3 cellular contexts compared by ENCODE assay signal in genomic region chr11:87422566-87422965, GRCh38.
TF ChIP-seq lines count a peak whose summit lies in the region.

No MANE protein-coding gene starts in this region.

TF ChIP-seq in GM23338, 12 proteins besides CTCF, POLR2A, EP300 and RAD21:
- no peak for TF ChIP-seq JUNB (IDR thresholded peaks at IDR 0.05; ENCODE audit: unreplicated experiment)
- TF ChIP-seq EZH2phosphoT487 (IDR thresholded peaks at IDR 0.05; ENCODE audit: unreplicated experiment) = no peak

TF ChIP-seq in SK-N-SH, 30 proteins besides CTCF, POLR2A, EP300 and RAD21:
- TF ChIP-seq SIN3A (IDR thresholded peaks at IDR 0.05; ENCODE audit: borderline replicate concordance, low read depth, low read length) (no peak), RFX5 (IDR thresholded peaks at IDR 0.05; ENCODE audit: low read length) (no peak), NFIC (IDR thresholded peaks at IDR 0.05; ENCODE audit: borderline replicate concordance) (no peak), MAX (IDR thresholded peaks at IDR 0.05; ENCODE audit: low read depth) (no peak), TCF12 (IDR thresholded peaks at IDR 0.05) (no peak), EZH2phosphoT487 (IDR thresholded peaks at IDR 0.05; ENCODE audit: borderline replicate concordance, low read depth) (no peak), TEAD4 (IDR thresholded peaks at IDR 0.05; ENCODE audit: borderline replicate concordance, insufficient read depth) (no peak), IRF3 (IDR thresholded peaks at IDR 0.05; ENCODE audit: low read depth, low read length) (no peak), GATA2 (CRISPR knock-in tag; IDR thresholded peaks at IDR 0.05) (no peak), POLR2AphosphoS5 (IDR thresholded peaks at IDR 0.05; ENCODE audit: low read depth, low read length) (no peak), FOXJ3 (CRISPR knock-in tag; IDR thresholded peaks at IDR 0.05) (no peak), FOSL2 (IDR thresholded peaks at IDR 0.05; ENCODE audit: borderline replicate concordance, low read depth) (no peak), FOXM1 (IDR thresholded peaks at IDR 0.05; ENCODE audit: low read depth) (no peak), MEF2A (IDR thresholded peaks at IDR 0.05; ENCODE audit: borderline replicate concordance, low read depth) (no peak), USF2 (IDR thresholded peaks at IDR 0.05; ENCODE audit: borderline replicate concordance, low read depth, low read length) (no peak), GABPA (IDR thresholded peaks at IDR 0.05; ENCODE audit: low read depth) (no peak), TAF1 (IDR thresholded peaks at IDR 0.05; ENCODE audit: borderline replicate concordance, low read depth, low read length) (no peak), RXRA (IDR thresholded peaks at IDR 0.05; ENCODE audit: borderline replicate concordance, low read depth) (no peak)
- TF ChIP-seq, protein P1, sequence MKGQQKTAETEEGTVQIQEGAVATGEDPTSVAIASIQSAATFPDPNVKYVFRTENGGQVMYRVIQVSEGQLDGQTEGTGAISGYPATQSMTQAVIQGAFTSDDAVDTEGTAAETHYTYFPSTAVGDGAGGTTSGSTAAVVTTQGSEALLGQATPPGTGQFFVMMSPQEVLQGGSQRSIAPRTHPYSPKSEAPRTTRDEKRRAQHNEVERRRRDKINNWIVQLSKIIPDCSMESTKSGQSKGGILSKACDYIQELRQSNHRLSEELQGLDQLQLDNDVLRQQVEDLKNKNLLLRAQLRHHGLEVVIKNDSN (IDR thresholded peaks at IDR 0.05; ENCODE audit: borderline replicate concordance, low read depth) = no peak
- TF ChIP-seq, protein P2, sequence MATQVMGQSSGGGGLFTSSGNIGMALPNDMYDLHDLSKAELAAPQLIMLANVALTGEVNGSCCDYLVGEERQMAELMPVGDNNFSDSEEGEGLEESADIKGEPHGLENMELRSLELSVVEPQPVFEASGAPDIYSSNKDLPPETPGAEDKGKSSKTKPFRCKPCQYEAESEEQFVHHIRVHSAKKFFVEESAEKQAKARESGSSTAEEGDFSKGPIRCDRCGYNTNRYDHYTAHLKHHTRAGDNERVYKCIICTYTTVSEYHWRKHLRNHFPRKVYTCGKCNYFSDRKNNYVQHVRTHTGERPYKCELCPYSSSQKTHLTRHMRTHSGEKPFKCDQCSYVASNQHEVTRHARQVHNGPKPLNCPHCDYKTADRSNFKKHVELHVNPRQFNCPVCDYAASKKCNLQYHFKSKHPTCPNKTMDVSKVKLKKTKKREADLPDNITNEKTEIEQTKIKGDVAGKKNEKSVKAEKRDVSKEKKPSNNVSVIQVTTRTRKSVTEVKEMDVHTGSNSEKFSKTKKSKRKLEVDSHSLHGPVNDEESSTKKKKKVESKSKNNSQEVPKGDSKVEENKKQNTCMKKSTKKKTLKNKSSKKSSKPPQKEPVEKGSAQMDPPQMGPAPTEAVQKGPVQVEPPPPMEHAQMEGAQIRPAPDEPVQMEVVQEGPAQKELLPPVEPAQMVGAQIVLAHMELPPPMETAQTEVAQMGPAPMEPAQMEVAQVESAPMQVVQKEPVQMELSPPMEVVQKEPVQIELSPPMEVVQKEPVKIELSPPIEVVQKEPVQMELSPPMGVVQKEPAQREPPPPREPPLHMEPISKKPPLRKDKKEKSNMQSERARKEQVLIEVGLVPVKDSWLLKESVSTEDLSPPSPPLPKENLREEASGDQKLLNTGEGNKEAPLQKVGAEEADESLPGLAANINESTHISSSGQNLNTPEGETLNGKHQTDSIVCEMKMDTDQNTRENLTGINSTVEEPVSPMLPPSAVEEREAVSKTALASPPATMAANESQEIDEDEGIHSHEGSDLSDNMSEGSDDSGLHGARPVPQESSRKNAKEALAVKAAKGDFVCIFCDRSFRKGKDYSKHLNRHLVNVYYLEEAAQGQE (IDR thresholded peaks at IDR 0.05; ENCODE audit: low read depth, low read length) = no peak
TF ChIP-seq in SK-N-SH: peak in this region for 0.

TF ChIP-seq in HepG2, 621 proteins besides CTCF, POLR2A, EP300 and RAD21:
- TF ChIP-seq ZFP36L2 (CRISPR knock-in tag; IDR thresholded peaks at IDR 0.05) (no peak), ZNF207 (IDR thresholded peaks at IDR 0.05; ENCODE audit: borderline replicate concordance) (no peak), WIZ (CRISPR knock-in tag; IDR thresholded peaks at IDR 0.05) (no peak), ZNF280D (CRISPR knock-in tag; IDR thresholded peaks at IDR 0.05) (no peak), ZNF850 (CRISPR knock-in tag; conservative IDR thresholded peaks at IDR 0.05) (no peak), ZNF484 (CRISPR knock-in tag; IDR thresholded peaks at IDR 0.05; ENCODE audit: borderline replicate concordance, low read depth) (no peak), ZNF501 (CRISPR knock-in tag; IDR thresholded peaks at IDR 0.05) (no peak), RBM39 (IDR thresholded peaks at IDR 0.05; ENCODE audit: low read depth, low read length, poor library complexity, severe bottlenecking) (no peak), ZNF572 (CRISPR knock-in tag; IDR thresholded peaks at IDR 0.05) (no peak), ZNF282 (IDR thresholded peaks at IDR 0.05; ENCODE audit: partially characterized antibody) (no peak), ZMYM4 (CRISPR knock-in tag; IDR thresholded peaks at IDR 0.05) (no peak), AKAP8 (CRISPR knock-in tag; IDR thresholded peaks at IDR 0.05) (no peak), PITX1 (CRISPR knock-in tag; IDR thresholded peaks at IDR 0.05) (no peak), SNAPC5 (CRISPR knock-in tag; IDR thresholded peaks at IDR 0.05; ENCODE audit: borderline replicate concordance) (no peak), PAWR (CRISPR knock-in tag; IDR thresholded peaks at IDR 0.05; ENCODE audit: borderline replicate concordance) (no peak), ZNF746 (CRISPR knock-in tag; IDR thresholded peaks at IDR 0.05) (no peak), KDM2A (CRISPR knock-in tag; IDR thresholded peaks at IDR 0.05; ENCODE audit: borderline replicate concordance, low read depth) (no peak)
TF ChIP-seq in HepG2: peak in this region for 0.
